ENCODE assay signal across 1 cellular context in genomic region chr16:24525970-24526559, GRCh38.
TF ChIP-seq lines count a peak whose summit lies in the region.

No MANE protein-coding gene starts in this region.

TF ChIP-seq in WTC11, 78 proteins besides CTCF, POLR2A, EP300 and RAD21 (continued from another document):
- TF ChIP-seq ZNF281 (CRISPR knock-in tag; IDR thresholded peaks at IDR 0.05): no peak
- no peak for TF ChIP-seq SOX15 (CRISPR knock-in tag; IDR thresholded peaks at IDR 0.05)
- no peak for TF ChIP-seq ZNF317 (CRISPR knock-in tag; IDR thresholded peaks at IDR 0.05; ENCODE audit: borderline replicate concordance, low read depth)
- TF ChIP-seq HMGXB4 (CRISPR knock-in tag; IDR thresholded peaks at IDR 0.05): no peak
- no peak for TF ChIP-seq MLX (CRISPR knock-in tag; IDR thresholded peaks at IDR 0.05)
- no peak for TF ChIP-seq ZNF671 (CRISPR knock-in tag; IDR thresholded peaks at IDR 0.05)
